Comparison of ENCODE assay signal across 7 cellular contexts in genomic region chr16:55340445-55340844, GRCh38. TPM values are rescaled to one million over a fixed set of nuclear protein-coding genes. Genes with fewer than 3 reads are reported as not detected.
"Had no signal": no experiment of that assay in that cellular context is flagged by ENCODE, and none has a peak within 500 bp of the region (broad histone marks: within the 10 kb centered on the region; RNA-seq: fewer than 3 reads in every experiment).

No MANE protein-coding gene starts in this region.

- ATAC-seq: GM23338, K562 had no signal

- H2AFZ ChIP-seq: GM23338 had no signal

- H3K4me2 ChIP-seq: GM23338 had no signal

- DNase-seq: H9, HCEC 1CT, IMR-90, KG1 had no signal

- H3K4me3 ChIP-seq: GM23338, K562 had no signal

RNA-seq across cellular contexts. Expression of gene IRX6, which starts 16.4 kb away (rescaled TPM):
- total RNA-seq: GM23338, H9, HT-29, IMR-90 had no signal
